27 cellular contexts compared by ENCODE assay signal in the genomic region with DNA sequence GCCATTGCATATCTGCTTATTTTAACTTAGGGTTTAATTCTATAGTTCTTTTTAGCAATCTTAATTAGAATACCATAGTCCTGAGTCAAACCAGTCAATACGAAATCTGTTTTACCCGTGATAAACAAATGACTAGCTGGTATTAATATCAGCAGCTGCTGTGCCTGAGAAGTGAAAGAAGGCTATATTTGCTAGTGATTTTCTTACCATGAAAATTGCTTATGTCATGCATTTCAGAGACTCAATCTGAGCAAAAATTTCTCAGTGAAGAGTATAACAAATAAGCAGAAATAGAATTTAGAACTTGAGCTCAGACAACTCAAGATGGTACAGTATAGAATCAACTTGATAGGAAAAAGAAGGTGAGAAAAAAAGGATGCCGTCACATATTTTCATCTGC.
"Had no signal": no experiment of that assay in that cellular context is flagged by ENCODE, and none has a peak within 500 bp of the region (broad histone marks: within the 10 kb centered on the region; RNA-seq: fewer than 3 reads in every experiment).

No MANE protein-coding gene starts in this region.

- H3K4me3 ChIP-seq: colonic mucosa, esophagus squamous epithelium, lung, mucosa of descending colon, neural progenitor cell, prostate gland, right atrium auricular region, sigmoid colon, skin epidermis, spleen, thoracic aorta, tibial nerve, upper lobe of left lung had no signal

- H3K27ac ChIP-seq: colonic mucosa, esophagus squamous epithelium, neural progenitor cell, prostate gland, right atrium auricular region, sigmoid colon, skin epidermis, spleen, thoracic aorta, tibial nerve, upper lobe of left lung had no signal

- ATAC-seq: left ventricle myocardium superior; mucosa of descending colon; naive thymus-derived CD4-positive, alpha-beta T cell; stimulated activated memory B cell treated with anti-CD40 and anti-IgM and Interleukin-4, amounts not matched to agents 10 μg/mL and 1 μg/mL and 100 μg/mL, for 72 hours; stimulated activated naive CD8-positive, alpha-beta T cell treated with anti-CD3 and anti-CD28 coated beads, Interleukin-15, Interleukin-2, amounts not matched to agents 100 U/mL and 50 U/mL, for 24 hours had no signal

- H3K36me3 ChIP-seq: colonic mucosa, esophagus squamous epithelium, neural progenitor cell, prostate gland, right atrium auricular region, sigmoid colon, spleen, thoracic aorta, tibial nerve, upper lobe of left lung had no signal

- FAIRE-seq: endometrium, frontal cortex, keratinocyte, urothelium cell line had no signal

- H3K9me3 ChIP-seq: colonic mucosa, esophagus squamous epithelium, mucosa of descending colon, prostate gland, thoracic aorta, upper lobe of left lung had no signal

- H3K27me3 ChIP-seq: colonic mucosa, esophagus squamous epithelium, neural progenitor cell, right atrium auricular region, sigmoid colon, spleen, tibial nerve, upper lobe of left lung had no signal

- DNase-seq: colonic mucosa; dermis blood vessel endothelial cell; effector memory CD4-positive, alpha-beta T cell; erythroblast; esophagus squamous epithelium; left ventricle myocardium superior; mesenchymal stem cell; mucosa of descending colon; naive thymus-derived CD4-positive, alpha-beta T cell; sigmoid colon; spleen; stimulated activated CD4-positive, alpha-beta T cell treated with anti-CD3 and anti-CD28 coated beads, Interleukin-4, amount 100 ng/mL, for 4 hours; stimulated activated naive CD8-positive, alpha-beta T cell treated with anti-CD3 and anti-CD28 coated beads, Interleukin-15, Interleukin-2, amounts not matched to agents 100 U/mL and 50 U/mL, for 24 hours; substantia nigra; upper lobe of left lung had no signal

- H3K4me2 ChIP-seq: neural progenitor cell had no signal

- H2AFZ ChIP-seq: neural progenitor cell had no signal

- H3K4me1 ChIP-seq: colonic mucosa, esophagus squamous epithelium, neural progenitor cell, prostate gland, right atrium auricular region, sigmoid colon, spleen, tibial nerve, upper lobe of left lung had no signal

- H3K9ac ChIP-seq: neural progenitor cell had no signal
